8 cellular contexts compared by ENCODE assay signal in the genomic region with DNA sequence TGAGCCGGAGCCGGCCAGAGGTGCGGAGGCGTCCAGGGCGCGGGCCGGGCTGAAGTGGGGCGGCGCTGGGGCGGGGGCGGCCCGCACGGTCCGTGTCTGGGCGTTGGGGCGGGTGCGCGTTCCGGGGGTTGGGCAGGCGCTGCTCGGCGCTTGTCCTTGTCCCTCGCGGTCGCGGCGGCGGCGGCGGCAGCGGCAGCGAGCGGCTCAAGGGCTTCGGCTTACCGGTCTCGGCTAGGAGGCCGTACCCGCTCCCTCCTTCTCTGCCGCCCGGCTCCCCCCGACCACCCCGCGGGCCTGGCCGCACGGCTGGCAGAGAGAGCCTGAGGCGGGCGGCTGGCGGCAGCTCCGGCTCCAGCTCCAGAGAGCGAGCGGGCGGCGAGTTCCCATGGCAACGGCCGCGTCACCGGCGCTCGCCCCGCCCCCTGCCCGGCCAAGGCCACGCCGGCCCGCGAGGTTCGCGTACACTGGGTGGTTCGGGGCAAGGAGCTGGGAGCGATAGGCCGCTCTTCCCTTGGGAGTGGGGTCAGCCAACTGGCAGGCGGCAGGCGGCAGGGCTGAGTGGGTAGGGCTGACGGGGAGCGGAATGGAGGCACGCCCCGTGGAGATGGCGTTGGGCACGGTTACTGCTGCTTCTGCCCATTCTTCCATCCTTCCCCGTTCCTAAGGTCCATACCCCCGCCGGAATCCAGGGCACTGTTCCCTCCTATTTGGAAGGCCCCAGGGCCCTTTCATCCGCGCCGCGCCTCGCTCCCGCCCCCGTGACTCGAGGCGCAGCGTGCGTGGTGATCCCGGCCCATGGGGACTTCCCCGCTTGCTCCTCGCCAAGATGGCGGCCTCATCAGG. TPM values are rescaled to one million over a fixed set of nuclear protein-coding genes. Genes with fewer than 3 reads are reported as not detected.
DNase-seq lines count a peak whose midpoint lies in the region; ATAC-seq, FAIRE-seq and TF ChIP-seq lines count a peak whose summit lies in the region.

A gene with protein sequence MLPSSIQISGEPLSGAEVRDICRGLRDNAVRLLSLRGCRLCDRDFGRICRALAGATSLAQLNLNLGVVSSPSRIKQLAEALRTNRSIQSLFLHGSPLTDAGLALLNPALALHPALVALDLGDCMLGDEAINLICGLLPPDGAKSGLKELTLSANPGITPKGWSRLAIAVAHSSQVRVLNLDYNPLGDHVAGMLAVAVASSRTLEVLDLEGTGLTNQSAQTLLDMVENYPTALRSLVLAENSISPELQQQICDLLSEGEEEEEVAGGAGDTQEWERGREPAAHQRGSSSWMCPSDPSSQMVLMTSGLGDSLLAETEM (minus strand): TSS at position 363 of the 843 bp plus-strand sequence. CDS start 561 bp downstream, outside the sequence.

- H3K4me1 Mint-ChIP-seq in activated T-cell treated with anti-CD3 and anti-CD28 coated beads, Interleukin-2, amount 50 U/mL, for 24 hours (ENCODE audit: low read depth) = peaks cover 38% of the 10 kb centered on the region

- H3K9me3 Mint-ChIP-seq in activated T-cell treated with anti-CD3 and anti-CD28 coated beads, Interleukin-2, amount 50 U/mL, for 24 hours = no peaks in the 10 kb centered on the region

- H3K27me3 ChIP-seq in OCI-LY3 (ENCODE audit: low read depth, low read length) (peaks cover 7% of the 10 kb centered on the region), mucosa of stomach (ENCODE audit: control insufficient read depth, insufficient read depth, low read length) (peaks cover 15% of the 10 kb centered on the region)

- TF ChIP-seq CTCF in OCI-LY3 (IDR thresholded peaks at IDR 0.05; ENCODE audit: low read depth, low read length) = no peak

- peak within 1 kb of the TSS; percentile 66 for H3K27ac Mint-ChIP-seq in activated T-cell treated with anti-CD3 and anti-CD28 coated beads, Interleukin-2, amount 50 U/mL, for 24 hours

- H3K4me1 ChIP-seq in OCI-LY3 (ENCODE audit: low read length) (peaks cover 16% of the 10 kb centered on the region; the same call in 1 of the 2 replicates), mucosa of stomach (ENCODE audit: control insufficient read depth, insufficient read depth, low read length) (peaks cover 27% of the 10 kb centered on the region)

- H4K20me1 ChIP-seq in OCI-LY3 (ENCODE audit: insufficient read depth, low read length) = no peaks in the 10 kb centered on the region

- peak; percentile 79 for FAIRE-seq in GM18507 (lab: Jason Lieb, UNC)

- peaks cover 20% of the 10 kb centered on the region for H3K27me3 Mint-ChIP-seq in activated T-cell treated with anti-CD3 and anti-CD28 coated beads, Interleukin-2, amount 50 U/mL, for 24 hours

- H3K4me3 ChIP-seq in OCI-LY3 (ENCODE audit: low read length) = peak within 1 kb of the TSS; percentile 79
- peak within 1 kb of the TSS; percentile 52 for H3K4me3 ChIP-seq in mucosa of stomach (ENCODE audit: low read length)

- peaks cover 54% of the 10 kb centered on the region for H3K36me3 Mint-ChIP-seq in activated T-cell treated with anti-CD3 and anti-CD28 coated beads, Interleukin-2, amount 50 U/mL, for 24 hours (ENCODE audit: low read depth)

- peak within 1 kb of the TSS; percentile 60 for H3K9ac ChIP-seq in OCI-LY3 (ENCODE audit: low read length)
- peak within 1 kb of the TSS; percentile 46 for H3K9ac ChIP-seq in mucosa of stomach (ENCODE audit: low read length)

- DNase-seq in 8988T (peak; percentile 75), GM18507 (ENCODE audit: extremely low spot score, insufficient read length, low read depth) (peak; percentile 48)
- DNase-seq in activated T-cell treated with anti-CD3 and anti-CD28 coated beads, Interleukin-2, amount 50 U/mL, for 24 hours = peak; percentile 88
- peak; percentile 74 for DNase-seq in stimulated activated CD8-positive, alpha-beta memory T cell treated with anti-CD3 and anti-CD28 coated beads, Interleukin-4, amount 100 ng/mL, for 24 hours (ENCODE audit: low read depth)

- peak within 1 kb of the TSS; percentile 95 for H3K4me2 ChIP-seq in OCI-LY3 (ENCODE audit: low read length)

- ATAC-seq in HG03175 (IDR thresholded peaks at IDR 0.05; ENCODE audit: unreplicated experiment) (peak; percentile 70), esophagus mucosa (peak; percentile 77)

- H3K9me3 ChIP-seq in OCI-LY3 (ENCODE audit: insufficient read depth, low read length) (no peaks in the 10 kb centered on the region), mucosa of stomach (ENCODE audit: control insufficient read depth, low read length) (no peaks in the 10 kb centered on the region)

- H3K79me2 ChIP-seq in OCI-LY3 (ENCODE audit: low read length) = peaks cover 7% of the 10 kb centered on the region

- peak within 1 kb of the TSS; percentile 70 for H3K4me3 Mint-ChIP-seq in activated T-cell treated with anti-CD3 and anti-CD28 coated beads, Interleukin-2, amount 50 U/mL, for 24 hours

- no peak within 1 kb of the TSS for H3K27ac ChIP-seq in OCI-LY3 (ENCODE audit: low read length)

- H2AFZ ChIP-seq in OCI-LY3 (ENCODE audit: low read depth, low read length) = peak within 1 kb of the TSS; percentile 29; the same call in 1 of the 2 replicates

- peaks cover 28% of the 10 kb centered on the region for H3K36me3 ChIP-seq in OCI-LY3 (replicated peaks; ENCODE audit: low read depth, low read length)
- peaks cover 17% of the 10 kb centered on the region for H3K36me3 ChIP-seq in mucosa of stomach (ENCODE audit: control insufficient read depth, insufficient read depth, low read length)

RNA-seq across cellular contexts. Expression of the gene that starts here (rescaled TPM):
- 0.20 TPM for total RNA-seq in esophagus mucosa

Comparison
In these comparisons a context has a peak if more than half of its experiments do, and no peak if none do; other contexts are left out.
1. Peak in ATAC-seq in esophagus mucosa; RNA of the gene not detected or under 1 TPM.